Comparison of ENCODE assay signal across 10 cellular contexts in the genomic region with DNA sequence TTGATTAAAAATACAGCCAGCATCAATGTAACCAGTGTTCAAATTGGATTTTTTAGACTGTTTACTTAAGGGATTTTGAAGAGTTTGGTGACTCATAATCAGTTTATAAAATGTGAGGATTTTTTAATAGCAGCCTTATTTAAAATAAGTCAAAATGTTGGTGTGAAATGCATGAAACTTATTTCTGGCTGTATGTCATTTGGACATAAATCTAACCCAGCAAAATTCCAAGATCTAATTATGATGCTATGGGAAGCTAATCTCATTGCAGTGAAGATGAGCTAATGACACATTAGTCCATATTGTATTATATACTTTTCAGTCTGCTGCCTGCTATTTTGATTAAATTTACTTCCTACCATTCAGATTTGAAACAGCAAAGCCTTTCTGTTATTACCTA.
A peak's percentile ranks its signal among the peaks of the same experiment; 100 is the strongest.
DNase-seq lines count a peak whose midpoint lies in the region; ATAC-seq and TF ChIP-seq lines count a peak whose summit lies in the region.
"Had no signal": no experiment of that assay in that cellular context is flagged by ENCODE, and none has a peak within 500 bp of the region (broad histone marks: within the 10 kb centered on the region; RNA-seq: fewer than 3 reads in every experiment).

No MANE protein-coding gene starts in this region.

- H3K36me3 Mint-ChIP-seq in Caco-2 (ENCODE audit: insufficient read depth, unreplicated experiment): peaks cover 7% of the 10 kb centered on the region

- no peak for ATAC-seq in psoas muscle
- no peak for ATAC-seq in HG03460 (IDR thresholded peaks at IDR 0.05; ENCODE audit: unreplicated experiment)
- ATAC-seq in GM18868 (IDR thresholded peaks at IDR 0.05; ENCODE audit: unreplicated experiment): no peak
- ATAC-seq in HG02763 (IDR thresholded peaks at IDR 0.05; ENCODE audit: unreplicated experiment): no peak

- H3K27me3 ChIP-seq in Caco-2 (replicated peaks; ENCODE audit: control insufficient read depth, insufficient read depth, low read length): no peaks in the 10 kb centered on the region
- no peaks in the 10 kb centered on the region for H3K27me3 ChIP-seq in SJSA1 (replicated peaks)
- H3K27me3 ChIP-seq in psoas muscle (ENCODE audit: insufficient read depth in 3 of 3, low read length in 2 of 3): no peaks in the 10 kb centered on the region
- H3K27me3 ChIP-seq: BLaER1 treated with 17β-estradiol and CSF1 and Interleukin-3, amounts not matched to agents 10 nM and 100 nM had no signal

- H3K4me1 Mint-ChIP-seq in Caco-2 (ENCODE audit: low read depth, unreplicated experiment): peaks cover 50% of the 10 kb centered on the region

- CTCF ChIA-PET in Caco-2 (lab: Charles Lee): no interaction called here

- BruUV-seq in Caco-2 (replicated peaks; lab: Mats Ljungman, UMichigan): TSS peak; percentile 99

- H3K27ac ChIP-seq in SJSA1 (peak overlapping the region; percentile 93), psoas muscle (peak overlapping the region; percentile 93)

- peak overlapping the region; percentile 64 for H3K4me3 Mint-ChIP-seq in Caco-2 (ENCODE audit: unreplicated experiment)

- H3K9me3 ChIP-seq in Caco-2: no peaks in the 10 kb centered on the region
- no peaks in the 10 kb centered on the region for H3K9me3 ChIP-seq in SJSA1 (replicated peaks)
- no peaks in the 10 kb centered on the region for H3K9me3 ChIP-seq in psoas muscle

- H3K9me3 Mint-ChIP-seq in Caco-2 (ENCODE audit: unreplicated experiment): no peaks in the 10 kb centered on the region

- intact Hi-C loops in Caco-2 (cut with micrococcal nuclease; ENCODE audit: unreplicated experiment): loop anchor here (1.0 to 5.0 kb wide), 4 partner anchors 18 to 126 kb away; no protein-coding TSS in a partner anchor
- intact Hi-C loops in psoas muscle (cut with DNase I): loop anchor here in 1 of 2 donors (5.0 kb wide), 2 partner anchors 46 to 141 kb away; no protein-coding TSS in a partner anchor

- no peaks in the 10 kb centered on the region for H3K27me3 Mint-ChIP-seq in Caco-2 (ENCODE audit: insufficient read depth, unreplicated experiment)

- H3K4me1 ChIP-seq in Caco-2 (peaks cover 59% of the 10 kb centered on the region), SJSA1 (replicated peaks) (peaks cover 76% of the 10 kb centered on the region), psoas muscle (peaks cover 78% of the 10 kb centered on the region)

- POLR2A ChIA-PET in Caco-2 (lab: Charles Lee): no interaction called here

- TF ChIP-seq CTCF in Caco-2 (IDR thresholded peaks at IDR 0.05; ENCODE audit: insufficient read depth in 1 of 2, low read depth in 1 of 2, low read length in 1 of 2, severe bottlenecking in 1 of 2, unreplicated experiment in 1 of 2) (no peak), psoas muscle (IDR thresholded peaks at IDR 0.05) (no peak)

- H3K27ac Mint-ChIP-seq in Caco-2 (ENCODE audit: unreplicated experiment): peak overlapping the region; percentile 96

- DNase-seq in Caco-2 (no peak), SJSA1 (ENCODE audit: low read depth in 1 of 2, low spot score in 2 of 2) (no peak), fibroblast of peridontal ligament (ENCODE audit: extremely low read depth) (peak; percentile 26), psoas muscle (no peak), AML-193 (lab: John Stamatoyannopoulos, UW) (no peak)
- DNase-seq: stimulated activated CD4-positive, alpha-beta T cell treated with anti-CD3 and anti-CD28 coated beads, Interleukin-4, amount 100 ng/mL, for 24 hours had no signal

- H3K36me3 ChIP-seq in Caco-2 (ENCODE audit: control insufficient read depth, insufficient read depth, low read length) (no peaks in the 10 kb centered on the region), SJSA1 (no peaks in the 10 kb centered on the region), psoas muscle (ENCODE audit: insufficient read depth in 1 of 2, low read depth in 1 of 2) (no peaks in the 10 kb centered on the region)

- no peak overlapping the region for H3K4me3 ChIP-seq in Caco-2 (ENCODE audit: low read depth, low read length)
- no peak overlapping the region for H3K4me3 ChIP-seq in SJSA1
- peak overlapping the region; percentile 32 for H3K4me3 ChIP-seq in psoas muscle
- H3K4me3 ChIP-seq: BLaER1 treated with 17β-estradiol and CSF1 and Interleukin-3, amounts not matched to agents 10 nM and 100 nM had no signal
